In the genomic region with DNA sequence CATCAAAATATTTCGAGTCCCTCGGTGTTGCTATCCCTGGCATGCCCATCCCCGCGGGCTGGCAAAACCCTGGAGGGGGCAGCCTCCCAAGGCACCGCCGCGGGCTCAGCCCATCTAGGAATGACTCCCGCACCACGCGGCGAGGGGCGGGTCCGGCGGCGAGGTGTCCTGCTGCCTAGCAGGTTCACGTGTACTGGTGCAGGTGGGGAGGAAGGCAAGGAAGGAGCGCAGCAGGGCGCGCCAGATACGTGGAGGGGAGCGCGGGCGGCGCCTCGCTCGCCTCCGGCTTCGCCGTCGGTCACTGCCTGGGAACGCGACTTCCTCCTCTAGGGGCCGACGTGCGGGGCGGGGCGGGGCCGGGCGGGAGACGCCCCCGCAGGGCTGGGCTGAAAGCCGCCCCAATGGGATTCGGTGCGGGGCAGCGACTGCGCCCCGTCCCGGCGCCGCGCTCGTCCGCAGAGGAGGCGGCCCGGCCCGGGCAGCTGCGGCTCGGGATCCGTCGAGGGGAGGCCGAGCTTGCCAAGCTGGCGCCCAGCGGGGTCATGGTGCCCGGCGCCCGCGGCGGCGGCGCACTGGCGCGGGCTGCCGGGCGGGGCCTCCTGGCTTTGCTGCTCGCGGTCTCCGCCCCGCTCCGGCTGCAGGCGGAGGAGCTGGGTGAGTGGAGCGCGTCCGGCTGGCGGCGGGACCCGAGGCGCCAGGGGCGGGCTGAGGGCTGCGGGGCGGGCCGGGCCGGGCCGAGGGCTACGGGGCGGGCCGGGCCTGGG, we compare ENCODE assay signal across 8 cellular contexts. TPM values are rescaled to one million over a fixed set of nuclear protein-coding genes. Genes with fewer than 3 reads are reported as not detected.
DNase-seq lines count a peak whose midpoint lies in the region; ATAC-seq, FAIRE-seq and TF ChIP-seq lines count a peak whose summit lies in the region.

TSS of gene DCBLD1 (plus strand) at position 435 of the 764 bp plus-strand sequence. CDS start at position 543, 108 bp downstream.

- H3K27ac ChIP-seq in brain microvascular endothelial cell: peak within 1 kb of the TSS; percentile 43

- H3K4me3 ChIP-seq in HFF-Myc (replicated peaks; ENCODE audit: low read depth, low read length) (peak within 1 kb of the TSS; percentile 92), brain microvascular endothelial cell (ENCODE audit: low read depth, low read length) (peak within 1 kb of the TSS; percentile 91), iPS-11a (ENCODE audit: low read depth, low read length) (peak within 1 kb of the TSS; percentile 69)

- TF ChIP-seq CTCF in HFF-Myc (IDR thresholded peaks at IDR 0.05; ENCODE audit: low read depth, low read length, missing control alignments) (no peak), brain microvascular endothelial cell (IDR thresholded peaks at IDR 0.05; ENCODE audit: low read depth, low read length, missing control alignments) (no peak)

- in situ Hi-C loops in brain microvascular endothelial cell (cut with HindIII; ENCODE audit: low pct_ligation_motif_present, low sequenced_read_pairs): no loop called here

- DNase-seq in GM12892 (ENCODE audit: insufficient read length) (peak; percentile 66), HFF-Myc (ENCODE audit: extremely low read depth, low read depth) (no peak), NAMALWA (ENCODE audit: low spot score) (peak; percentile 30), T1000 (lab: John Stamatoyannopoulos, UW) (peak; percentile 69), brain microvascular endothelial cell (peak; percentile 56), sciatic nerve (ENCODE audit: low spot score) (peak; percentile 73), KG1 (lab: John Stamatoyannopoulos, UW) (no peak)

- intact Hi-C loops in sciatic nerve (cut with DNase I): no loop called here

- ATAC-seq in sciatic nerve: peak; percentile 84

- no peaks in the 10 kb centered on the region for H3K36me3 ChIP-seq in brain microvascular endothelial cell (replicated peaks)

- peak; percentile 44 for FAIRE-seq in GM12892 (lab: Jason Lieb, UNC)

- H3K27me3 ChIP-seq in brain microvascular endothelial cell (replicated peaks): no peaks in the 10 kb centered on the region

- peak; percentile 22; the same call in 1 of the 2 replicates for TF ChIP-seq POLR2A in GM12892 (IDR thresholded peaks at IDR 0.05; ENCODE audit: low read depth, low read length)

RNA-seq across cellular contexts. Expression of gene DCBLD1, which starts in this region (rescaled TPM):
- polyA plus RNA-seq in GM12892 (2012; ENCODE audit: missing spikeins): 2.9 TPM
- 13.6 TPM for total RNA-seq in sciatic nerve

Comparison
In these comparisons a context has a peak if more than half of its experiments do, and no peak if none do; other contexts are left out.
1. DNase-seq: peak in GM12892 (single experiment), NAMALWA (single experiment), T1000 (single experiment), brain microvascular endothelial cell (single experiment) and sciatic nerve (single experiment); none in HFF-Myc (single experiment) and KG1 (single experiment).
2. Peak in every context shown above with its lines, with median percentiles within 50 percentile points of each other: H3K4me3 ChIP-seq.